Comparison of ENCODE assay signal across 8 cellular contexts in genomic region chr1:115099693-115100050, GRCh38. TPM values are rescaled to one million over a fixed set of nuclear protein-coding genes. Genes with fewer than 3 reads are reported as not detected.
DNase-seq lines count a peak whose midpoint lies in the region; ATAC-seq, FAIRE-seq and TF ChIP-seq lines count a peak whose summit lies in the region.

No MANE protein-coding gene starts in this region.

- no peaks in the 10 kb centered on the region for H3K27me3 Mint-ChIP-seq in CD4-positive, CD25-positive, alpha-beta regulatory T cell
- H3K27me3 Mint-ChIP-seq in natural killer cell treated with Interleukin-12 subunit alpha and Interleukin-12 subunit beta and Interleukin-15 and Interleukin-18, amount 100 ng/mL, for 72 hours = no peaks in the 10 kb centered on the region

- no peaks in the 10 kb centered on the region for H3K27me3 ChIP-seq in CD4-positive, CD25-positive, alpha-beta regulatory T cell (ENCODE audit: control insufficient read depth, insufficient read depth, low read length)
- no peaks in the 10 kb centered on the region for H3K27me3 ChIP-seq in bronchial epithelial cell (ENCODE audit: control insufficient read depth, insufficient read depth, low read length)

- H3K27ac Mint-ChIP-seq in CD4-positive, CD25-positive, alpha-beta regulatory T cell = peak overlapping the region; percentile 96 to 100 (median 99)
- peak overlapping the region; percentile 96 to 98 for H3K27ac Mint-ChIP-seq in natural killer cell treated with Interleukin-12 subunit alpha and Interleukin-12 subunit beta and Interleukin-15 and Interleukin-18, amount 100 ng/mL, for 72 hours

- H3K9me3 ChIP-seq in CD4-positive, CD25-positive, alpha-beta regulatory T cell (ENCODE audit: control insufficient read depth in 2 of 2, low read length in 2 of 2) = no peaks in the 10 kb centered on the region

- peak overlapping the region; percentile 89 for H3K27ac ChIP-seq in CD4-positive, CD25-positive, alpha-beta regulatory T cell (ENCODE audit: insufficient read depth, low read length, poor library complexity, severe bottlenecking)

- peaks cover 31% of the 10 kb centered on the region for H3K4me1 ChIP-seq in CD4-positive, CD25-positive, alpha-beta regulatory T cell (ENCODE audit: control insufficient read depth, insufficient read depth, low read length, poor library complexity, severe bottlenecking)

- no peaks in the 10 kb centered on the region for H3K36me3 Mint-ChIP-seq in CD4-positive, CD25-positive, alpha-beta regulatory T cell
- H3K36me3 Mint-ChIP-seq in natural killer cell treated with Interleukin-12 subunit alpha and Interleukin-12 subunit beta and Interleukin-15 and Interleukin-18, amount 100 ng/mL, for 72 hours = no peaks in the 10 kb centered on the region

- H3K4me1 Mint-ChIP-seq in CD4-positive, CD25-positive, alpha-beta regulatory T cell = peaks cover 10 to 42% (median 29%) of the 10 kb centered on the region in 4 donors
- peaks cover 38 to 47% of the 10 kb centered on the region in 2 donors for H3K4me1 Mint-ChIP-seq in natural killer cell treated with Interleukin-12 subunit alpha and Interleukin-12 subunit beta and Interleukin-15 and Interleukin-18, amount 100 ng/mL, for 72 hours (ENCODE audit: low read depth in 2 of 2)

- TF ChIP-seq CTCF in bronchial epithelial cell (IDR thresholded peaks at IDR 0.05; ENCODE audit: insufficient read depth, low read length, severe bottlenecking) (no peak), GM13976 (IDR thresholded peaks at IDR 0.05; ENCODE audit: borderline replicate concordance, control extremely low read depth, extremely low read depth, insufficient read depth, missing control alignments) (no peak)

- in situ Hi-C loops in GM13976 (cut with MboI; ENCODE audit: low sequenced_read_pairs, unreplicated experiment) = loop anchor here (10.0 kb wide), 1 partner anchor 115 kb away; no protein-coding TSS in a partner anchor

- H3K4me3 ChIP-seq in CD4-positive, CD25-positive, alpha-beta regulatory T cell (ENCODE audit: low read depth, low read length) = peak overlapping the region; percentile 89
- H3K4me3 ChIP-seq in bronchial epithelial cell (ENCODE audit: low read depth, low read length) = no peak overlapping the region

- H3K9me3 Mint-ChIP-seq in CD4-positive, CD25-positive, alpha-beta regulatory T cell = no peaks in the 10 kb centered on the region
- H3K9me3 Mint-ChIP-seq in natural killer cell treated with Interleukin-12 subunit alpha and Interleukin-12 subunit beta and Interleukin-15 and Interleukin-18, amount 100 ng/mL, for 72 hours = no peaks in the 10 kb centered on the region

- DNase-seq in CD4-positive, CD25-positive, alpha-beta regulatory T cell = no peak
- DNase-seq in bronchial epithelial cell (ENCODE audit: low read depth) (peak; percentile 90), GM13976 (ENCODE audit: low spot score) (no peak)
- DNase-seq in natural killer cell treated with Interleukin-12 subunit alpha and Interleukin-12 subunit beta and Interleukin-15 and Interleukin-18, amount 100 ng/mL, for 72 hours (ENCODE audit: low spot score) = no peak

- H3K4me3 Mint-ChIP-seq in CD4-positive, CD25-positive, alpha-beta regulatory T cell = peak overlapping the region; percentile 91 to 94 (median 93)
- peak overlapping the region; percentile 94 for H3K4me3 Mint-ChIP-seq in natural killer cell treated with Interleukin-12 subunit alpha and Interleukin-12 subunit beta and Interleukin-15 and Interleukin-18, amount 100 ng/mL, for 72 hours

- ATAC-seq in CD4-positive, CD25-positive, alpha-beta regulatory T cell (ENCODE audit: low read depth in 2 of 2) = no peak
- ATAC-seq in HG03575 (IDR thresholded peaks at IDR 0.05; ENCODE audit: extremely low read depth, insufficient number of reproducible peaks, low FRiP score, unreplicated experiment) = peak; percentile 8
- peak; percentile 32 to 33 for ATAC-seq in natural killer cell treated with Interleukin-12 subunit alpha and Interleukin-12 subunit beta and Interleukin-15 and Interleukin-18, amount 100 ng/mL, for 72 hours
- ATAC-seq in GM21390 (IDR thresholded peaks at IDR 0.05; ENCODE audit: unreplicated experiment) = no peak
- no peak for ATAC-seq in HG03039 (IDR thresholded peaks at IDR 0.05; ENCODE audit: unreplicated experiment)
- ATAC-seq in GM18868 (IDR thresholded peaks at IDR 0.05; ENCODE audit: unreplicated experiment) = no peak

- no peak for FAIRE-seq in bronchial epithelial cell (lab: Jason Lieb, UNC)

- H3K36me3 ChIP-seq in CD4-positive, CD25-positive, alpha-beta regulatory T cell (ENCODE audit: control insufficient read depth, insufficient read depth, low read length) = no peaks in the 10 kb centered on the region
- H3K36me3 ChIP-seq in bronchial epithelial cell (ENCODE audit: control insufficient read depth, insufficient read depth, low read length) = no peaks in the 10 kb centered on the region

RNA-seq across cellular contexts. Expression of gene TSPAN2, which starts 10.4 kb away (rescaled TPM):
- total RNA-seq in CD4-positive, CD25-positive, alpha-beta regulatory T cell = 5.0 TPM
- polyA plus RNA-seq in CD4-positive, CD25-positive, alpha-beta regulatory T cell = 1 to 10 TPM; 1.1 to 4.2 (median 2.5) TPM
- 0.13 and 0.26 TPM in 2 replicates for total RNA-seq in bronchial epithelial cell
- 1 to 10 TPM; 2.9 to 9.2 TPM for total RNA-seq in natural killer cell treated with Interleukin-12 subunit alpha and Interleukin-12 subunit beta and Interleukin-15 and Interleukin-18, amount 100 ng/mL, for 72 hours

Comparison
In these comparisons a context has a peak if more than half of its experiments do, and no peak if none do; other contexts are left out.
1. ATAC-seq: peak in HG03575 (single experiment) and natural killer cell treated with Interleukin-12 subunit alpha and Interleukin-12 subunit beta and Interleukin-15 and Interleukin-18, amount 100 ng/mL, for 72 hours (2 of 2); none in CD4-positive, CD25-positive, alpha-beta regulatory T cell (0 of 2), GM21390 (single experiment), HG03039 (single experiment) and GM18868 (single experiment).